9 cellular contexts compared by ENCODE assay signal in the genomic region with DNA sequence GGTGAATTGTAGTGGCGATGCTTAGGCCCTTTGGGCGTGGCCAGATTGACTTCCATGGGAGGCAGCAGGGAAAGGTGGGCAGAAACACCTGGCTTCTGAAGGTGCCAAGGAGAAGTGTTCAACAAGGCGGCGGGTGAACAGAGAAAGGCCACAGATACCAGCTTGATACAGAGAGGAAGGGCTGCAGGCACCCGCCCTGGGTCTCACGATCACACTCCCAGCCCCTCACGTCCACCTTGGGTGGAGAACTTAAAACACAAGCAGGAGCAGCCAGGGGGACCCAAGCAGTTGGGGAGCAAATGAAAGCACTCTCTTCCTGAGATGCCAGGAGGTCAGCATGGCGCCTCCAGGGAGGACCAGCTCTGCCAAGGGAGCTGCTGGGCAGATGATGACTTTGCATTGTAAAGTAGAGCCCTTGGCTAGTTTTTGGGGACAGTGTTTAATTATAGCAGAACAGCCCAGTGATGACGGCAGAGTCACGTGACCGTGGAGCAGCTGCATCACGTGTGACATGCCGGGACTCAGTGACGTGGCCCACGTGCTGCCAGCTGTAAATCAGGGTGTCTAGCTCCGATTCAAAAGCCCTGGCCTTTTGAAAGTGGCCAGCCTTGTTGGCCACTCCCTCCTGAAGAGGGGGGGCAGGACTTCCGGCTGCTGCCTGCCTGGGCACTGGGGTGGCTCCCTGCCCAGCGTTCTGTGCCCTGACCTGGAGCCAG. TPM values are rescaled to one million over a fixed set of nuclear protein-coding genes. Genes with fewer than 3 reads are reported as not detected.
DNase-seq lines count a peak whose midpoint lies in the region; ATAC-seq and TF ChIP-seq lines count a peak whose summit lies in the region.
"Had no signal": no experiment of that assay in that cellular context is flagged by ENCODE, and none has a peak within 500 bp of the region (broad histone marks: within the 10 kb centered on the region; RNA-seq: fewer than 3 reads in every experiment).

No MANE protein-coding gene starts in this region.

- H3K9me3 ChIP-seq in colonic mucosa: no peaks in the 10 kb centered on the region
- no peaks in the 10 kb centered on the region for H3K9me3 ChIP-seq in lung (ENCODE audit: control insufficient read depth in 2 of 2, insufficient read depth in 1 of 2, low read length in 1 of 2)
- H3K9me3 ChIP-seq in tibial artery: no peaks in the 10 kb centered on the region

- no peak overlapping the region for H3K27ac ChIP-seq in colonic mucosa
- H3K27ac ChIP-seq in lung (ENCODE audit: low read depth in 1 of 2, low read length in 1 of 2): peak overlapping the region in 1 of 2 donors; percentile 9
- H3K27ac ChIP-seq in tibial artery: peak overlapping the region; percentile 40 to 46

- ATAC-seq in lung (ENCODE audit: insufficient read depth, low FRiP score) (peak; percentile 52), HG03025 (IDR thresholded peaks at IDR 0.05; ENCODE audit: low FRiP score, unreplicated experiment) (no peak)

- TF ChIP-seq CTCF in colonic mucosa (IDR thresholded peaks at IDR 0.05) (no peak), lung (IDR thresholded peaks at IDR 0.05; ENCODE audit: control extremely low read depth, extremely low read depth) (no peak), tibial artery (IDR thresholded peaks at IDR 0.05) (no peak)

- H3K36me3 ChIP-seq in colonic mucosa (peaks cover 4% of the 10 kb centered on the region), lung (ENCODE audit: control insufficient read depth in 2 of 2, insufficient read depth in 2 of 2, low read length in 2 of 2) (peaks cover 0 to 14% of the 10 kb centered on the region in 2 donors), tibial artery (peaks cover 3 to 38% (median 15%) of the 10 kb centered on the region in 3 donors)

- H3K9ac ChIP-seq in colonic mucosa (ENCODE audit: low read depth in 2 of 2, low read length in 2 of 2): no peak overlapping the region

- DNase-seq in NAMALWA (ENCODE audit: low spot score) (peak; percentile 87), colonic mucosa (peak; percentile 52), lung (ENCODE audit: low spot score) (peak; percentile 54), tibial artery (peak; percentile 84 to 93), NCI-H345 (lab: John Stamatoyannopoulos, UW) (no peak)
- DNase-seq in stimulated activated CD4-positive, alpha-beta T cell treated with anti-CD3 and anti-CD28 coated beads, Interleukin-4, amount 100 ng/mL, for 4 hours: no peak
- DNase-seq: cerebellar nuclear complex, mesenchymal stem cell had no signal

- intact Hi-C loops in colonic mucosa (cut with DNase I): loop anchor here (5.0 kb wide), 1 partner anchor 65 kb away; no protein-coding TSS in a partner anchor
- intact Hi-C loops in tibial artery (cut with DNase I; ENCODE audit: low total_unique reads): no loop called here

- no peaks in the 10 kb centered on the region for H3K27me3 ChIP-seq in colonic mucosa
- no peaks in the 10 kb centered on the region for H3K27me3 ChIP-seq in lung (ENCODE audit: control insufficient read depth, insufficient read depth)
- no peaks in the 10 kb centered on the region for H3K27me3 ChIP-seq in tibial artery

- peaks cover 10% of the 10 kb centered on the region for H3K4me1 ChIP-seq in colonic mucosa
- H3K4me1 ChIP-seq in lung (ENCODE audit: control insufficient read depth in 2 of 2, insufficient read depth in 2 of 2, low read length in 2 of 2): peaks cover 0 to 19% of the 10 kb centered on the region in 2 donors
- H3K4me1 ChIP-seq in tibial artery: peaks cover 0 to 23% (median 21%) of the 10 kb centered on the region in 4 donors

- 52 to 57% methylated on average over 18 of the region's 18 CpGs for whole genome bisulfite sequencing in lung, 2 donors

- no peak overlapping the region for H3K4me3 ChIP-seq in colonic mucosa
- no peak overlapping the region for H3K4me3 ChIP-seq in lung
- H3K4me3 ChIP-seq in tibial artery: no peak overlapping the region

RNA-seq across cellular contexts. Expression of a gene that starts 19.0 kb away (rescaled TPM):
- total RNA-seq in colonic mucosa (100 to 1,000 TPM in 1 of 2 donors, 10 to 100 TPM in 1; 98.5 to 118 TPM), lung (10 to 100 TPM; 25.5 to 29.5 TPM)
- polyA plus RNA-seq in lung: 10 to 100 TPM; 13.3 to 13.6 TPM

RNA-seq across cellular contexts. Expression of a gene that starts 36.6 kb away (rescaled TPM):
- 1 to 10 TPM; 6.9 to 7.5 TPM for total RNA-seq in colonic mucosa
- total RNA-seq in lung: 10 to 100 TPM; 30.1 to 46.9 TPM
- 10 to 100 TPM; 17.6 to 25.4 TPM for polyA plus RNA-seq in lung

Comparison
In these comparisons a context has a peak if more than half of its experiments do, and no peak if none do; other contexts are left out.
1. DNase-seq: peak in NAMALWA (single experiment), colonic mucosa (single experiment), lung (single experiment) and tibial artery (2 of 2); none in NCI-H345 (single experiment) and stimulated activated CD4-positive, alpha-beta T cell treated with anti-CD3 and anti-CD28 coated beads, Interleukin-4, amount 100 ng/mL, for 4 hours (0 of 2).